In the genomic region with DNA sequence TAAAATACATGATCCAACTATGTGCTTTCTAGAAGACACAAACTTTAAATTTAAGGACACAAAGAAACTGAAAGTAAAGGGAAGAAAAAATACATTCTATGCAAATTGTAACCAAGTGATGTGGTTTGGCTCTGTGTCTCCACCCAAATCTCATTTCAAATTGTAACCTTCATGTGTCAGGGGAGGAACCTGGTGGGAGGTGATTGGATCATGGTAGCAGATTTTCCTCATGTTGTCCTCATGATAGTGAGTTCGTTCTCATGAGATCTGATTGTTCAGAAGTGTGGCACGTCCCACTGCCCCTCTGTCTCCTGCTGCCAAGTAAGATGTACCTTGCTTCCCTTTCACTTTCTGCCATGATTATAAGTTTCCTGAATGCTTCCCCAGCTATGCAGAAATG, we compare ENCODE assay signal across 24 cellular contexts. TPM values are rescaled to one million over a fixed set of nuclear protein-coding genes. Genes with fewer than 3 reads are reported as not detected.
DNase-seq lines count a peak whose midpoint lies in the region; ATAC-seq lines count a peak whose summit lies in the region.
"Had no signal": no experiment of that assay in that cellular context is flagged by ENCODE, and none has a peak within 500 bp of the region (broad histone marks: within the 10 kb centered on the region; RNA-seq: fewer than 3 reads in every experiment).

No MANE protein-coding gene starts in this region.

- peak overlapping the region; percentile 27 for H3K4me2 ChIP-seq in Karpas-422 (ENCODE audit: low read depth, low read length, poor library complexity, severe bottlenecking)

- peak overlapping the region; percentile 84 for H3K4me3 Mint-ChIP-seq in activated naive CD4-positive, alpha-beta T cell treated with anti-CD3 and anti-CD28 coated beads, Interleukin-2, amount 50 U/mL, for 24 hours
- H3K4me3 Mint-ChIP-seq in activated CD8-positive, alpha-beta T cell treated with anti-CD3 and anti-CD28 coated beads, Interleukin-2, amount 10 ng/mL, durations not matched to agents 7 days and 5 days, result peak overlapping the region; percentile 54
- peak overlapping the region; percentile 19 for H3K4me3 Mint-ChIP-seq in natural killer cell treated with Interleukin-12 subunit alpha and Interleukin-12 subunit beta and Interleukin-15 and Interleukin-18, amount 100 ng/mL, for 72 hours
- H3K4me3 Mint-ChIP-seq: type B pancreatic cell had no signal

- H2AFZ ChIP-seq in Karpas-422 (ENCODE audit: low read length), result peak overlapping the region; percentile 38; the same call in 1 of the 2 replicates

- H3K27me3 ChIP-seq in Karpas-422 (ENCODE audit: low read length), result no peaks in the 10 kb centered on the region
- H3K27me3 ChIP-seq: foreskin keratinocyte had no signal

- no peaks in the 10 kb centered on the region for H4K20me1 ChIP-seq in Karpas-422 (ENCODE audit: insufficient read depth, low read depth, low read length)

- H3K36me3 ChIP-seq in Karpas-422 (ENCODE audit: insufficient read depth, low read length), result no peaks in the 10 kb centered on the region

- H3K36me3 Mint-ChIP-seq in activated naive CD4-positive, alpha-beta T cell treated with anti-CD3 and anti-CD28 coated beads, Interleukin-2, amount 50 U/mL, for 24 hours, result peaks cover 1% of the 10 kb centered on the region
- no peaks in the 10 kb centered on the region for H3K36me3 Mint-ChIP-seq in activated CD8-positive, alpha-beta T cell treated with anti-CD3 and anti-CD28 coated beads, Interleukin-2, amount 10 ng/mL, durations not matched to agents 7 days and 5 days (ENCODE audit: low read depth)
- H3K36me3 Mint-ChIP-seq in natural killer cell treated with Interleukin-12 subunit alpha and Interleukin-12 subunit beta and Interleukin-15 and Interleukin-18, amount 100 ng/mL, for 72 hours, result no peaks in the 10 kb centered on the region
- H3K36me3 Mint-ChIP-seq: type B pancreatic cell had no signal

- DNase-seq in activated naive CD4-positive, alpha-beta T cell treated with anti-CD3 and anti-CD28 coated beads, Interleukin-2, amount 50 U/mL, for 16 hours, result no peak
- DNase-seq in Karpas-422, result no peak
- DNase-seq in activated CD8-positive, alpha-beta T cell treated with anti-CD3 and anti-CD28 coated beads, Interleukin-2, amount 10 ng/mL, durations not matched to agents 7 days and 5 days, result peak; percentile 25
- DNase-seq in natural killer cell treated with Interleukin-12 subunit alpha and Interleukin-12 subunit beta and Interleukin-15 and Interleukin-18, amount 100 ng/mL, for 72 hours (ENCODE audit: low spot score), result no peak
- DNase-seq in EL, result no peak
- DNase-seq: amniotic stem cell; Calu3; foreskin keratinocyte; GOT3; hippocampal formation; islet precursor cell; NCI-H1417; PC-3; stimulated activated naive CD4-positive, alpha-beta T cell treated with Interleukin-2 at 50 U/mL for 16 hours; T1000 had no signal

- no peaks in the 10 kb centered on the region; the same call in 1 of the 2 replicates for H3K9me3 ChIP-seq in Karpas-422 (ENCODE audit: low read length)

- no peaks in the 10 kb centered on the region for H3K9me2 ChIP-seq in Karpas-422 (replicated peaks; ENCODE audit: insufficient read depth, low read length)

- no peak overlapping the region; the same call in 1 of the 2 replicates for H3K4me3 ChIP-seq in Karpas-422 (ENCODE audit: low read length)
- H3K4me3 ChIP-seq: lung had no signal

- peak overlapping the region; percentile 82 for H3K27ac Mint-ChIP-seq in activated naive CD4-positive, alpha-beta T cell treated with anti-CD3 and anti-CD28 coated beads, Interleukin-2, amount 50 U/mL, for 24 hours
- H3K27ac Mint-ChIP-seq in activated CD8-positive, alpha-beta T cell treated with anti-CD3 and anti-CD28 coated beads, Interleukin-2, amount 10 ng/mL, durations not matched to agents 7 days and 5 days, result peak overlapping the region; percentile 50
- no peak overlapping the region for H3K27ac Mint-ChIP-seq in natural killer cell treated with Interleukin-12 subunit alpha and Interleukin-12 subunit beta and Interleukin-15 and Interleukin-18, amount 100 ng/mL, for 72 hours
- H3K27ac Mint-ChIP-seq: type B pancreatic cell had no signal

- H3K9ac ChIP-seq in Karpas-422 (ENCODE audit: low read length), result no peak overlapping the region

- POLR2A ChIA-PET in activated CD8-positive, alpha-beta T cell treated with anti-CD3 and anti-CD28 coated beads, Interleukin-2, amount 10 ng/mL, durations not matched to agents 7 days and 5 days (lab: Charles Lee), result no interaction called here

- no peak overlapping the region for H3K27ac ChIP-seq in Karpas-422 (ENCODE audit: low read length)
- H3K27ac ChIP-seq: epithelial cell of prostate, foreskin keratinocyte had no signal

- peaks cover 36% of the 10 kb centered on the region for H3K4me1 ChIP-seq in Karpas-422 (ENCODE audit: low read length)
- H3K4me1 ChIP-seq: foreskin keratinocyte had no signal

- no peaks in the 10 kb centered on the region for H3K27me3 Mint-ChIP-seq in activated naive CD4-positive, alpha-beta T cell treated with anti-CD3 and anti-CD28 coated beads, Interleukin-2, amount 50 U/mL, for 24 hours
- peaks cover 4% of the 10 kb centered on the region for H3K27me3 Mint-ChIP-seq in activated CD8-positive, alpha-beta T cell treated with anti-CD3 and anti-CD28 coated beads, Interleukin-2, amount 10 ng/mL, durations not matched to agents 7 days and 5 days (ENCODE audit: low read depth)
- peaks cover 3 to 40% of the 10 kb centered on the region in 2 donors for H3K27me3 Mint-ChIP-seq in natural killer cell treated with Interleukin-12 subunit alpha and Interleukin-12 subunit beta and Interleukin-15 and Interleukin-18, amount 100 ng/mL, for 72 hours
- H3K27me3 Mint-ChIP-seq: type B pancreatic cell had no signal

- H3K79me2 ChIP-seq in Karpas-422 (ENCODE audit: low read length), result no peaks in the 10 kb centered on the region

- H3K9me3 Mint-ChIP-seq in activated naive CD4-positive, alpha-beta T cell treated with anti-CD3 and anti-CD28 coated beads, Interleukin-2, amount 50 U/mL, for 24 hours, result peaks cover 5% of the 10 kb centered on the region
- H3K9me3 Mint-ChIP-seq in activated CD8-positive, alpha-beta T cell treated with anti-CD3 and anti-CD28 coated beads, Interleukin-2, amount 10 ng/mL, durations not matched to agents 7 days and 5 days (ENCODE audit: insufficient read depth), result no peaks in the 10 kb centered on the region
- H3K9me3 Mint-ChIP-seq in natural killer cell treated with Interleukin-12 subunit alpha and Interleukin-12 subunit beta and Interleukin-15 and Interleukin-18, amount 100 ng/mL, for 72 hours, result no peaks in the 10 kb centered on the region
- H3K9me3 Mint-ChIP-seq: type B pancreatic cell had no signal

- ATAC-seq in activated CD8-positive, alpha-beta T cell treated with anti-CD3 and anti-CD28 coated beads, Interleukin-2, amount 10 ng/mL, durations not matched to agents 7 days and 5 days, result peak; percentile 58
- ATAC-seq in natural killer cell treated with Interleukin-12 subunit alpha and Interleukin-12 subunit beta and Interleukin-15 and Interleukin-18, amount 100 ng/mL, for 72 hours, result no peak
- ATAC-seq in HG03460 (IDR thresholded peaks at IDR 0.05; ENCODE audit: unreplicated experiment) (no peak), GM18498 (IDR thresholded peaks at IDR 0.05; ENCODE audit: unreplicated experiment) (no peak)
- ATAC-seq: foreskin keratinocyte, PC-3 had no signal

- CTCF ChIA-PET in activated CD8-positive, alpha-beta T cell treated with anti-CD3 and anti-CD28 coated beads, Interleukin-2, amount 10 ng/mL, durations not matched to agents 7 days and 5 days (lab: Charles Lee), result no interaction called here

- peaks cover 23% of the 10 kb centered on the region for H3K4me1 Mint-ChIP-seq in activated naive CD4-positive, alpha-beta T cell treated with anti-CD3 and anti-CD28 coated beads, Interleukin-2, amount 50 U/mL, for 24 hours
- peaks cover 15% of the 10 kb centered on the region for H3K4me1 Mint-ChIP-seq in activated CD8-positive, alpha-beta T cell treated with anti-CD3 and anti-CD28 coated beads, Interleukin-2, amount 10 ng/mL, durations not matched to agents 7 days and 5 days (ENCODE audit: low read depth)
- H3K4me1 Mint-ChIP-seq in natural killer cell treated with Interleukin-12 subunit alpha and Interleukin-12 subunit beta and Interleukin-15 and Interleukin-18, amount 100 ng/mL, for 72 hours (ENCODE audit: low read depth in 2 of 2), result peaks cover 10% of the 10 kb centered on the region in 2 donors

RNA-seq across cellular contexts. Expression of gene OR1A1, which starts 15.0 kb away (rescaled TPM):
- total RNA-seq in Karpas-422 (2014; rRNA removed; shearing (Covaris generic); ENCODE audit: low replicate concordance), result not detected in 2 replicates
- not detected for total RNA-seq in activated CD8-positive, alpha-beta T cell treated with anti-CD3 and anti-CD28 coated beads, Interleukin-2, amount 10 ng/mL, durations not matched to agents 7 days and 5 days
- total RNA-seq in natural killer cell treated with Interleukin-12 subunit alpha and Interleukin-12 subunit beta and Interleukin-15 and Interleukin-18, amount 100 ng/mL, for 72 hours, result not detected
- total RNA-seq: Calu3, dermis microvascular lymphatic vessel endothelial cell, foreskin keratinocyte, HT1080, LHCN-M2, lung, PC-3 had no signal

RNA-seq across cellular contexts. Expression of gene OR1A2, which starts 25.2 kb away (rescaled TPM):
- total RNA-seq in Karpas-422 (2014; rRNA removed; shearing (Covaris generic); ENCODE audit: low replicate concordance), result not detected in 2 replicates
- total RNA-seq in activated CD8-positive, alpha-beta T cell treated with anti-CD3 and anti-CD28 coated beads, Interleukin-2, amount 10 ng/mL, durations not matched to agents 7 days and 5 days, result not detected
- not detected for total RNA-seq in natural killer cell treated with Interleukin-12 subunit alpha and Interleukin-12 subunit beta and Interleukin-15 and Interleukin-18, amount 100 ng/mL, for 72 hours
- total RNA-seq: Calu3, dermis microvascular lymphatic vessel endothelial cell, foreskin keratinocyte, HT1080, LHCN-M2, lung, PC-3 had no signal

Comparison
In these comparisons a context has a peak if more than half of its experiments do, and no peak if none do; other contexts are left out.
1. H3K27ac Mint-ChIP-seq: peak in activated naive CD4-positive, alpha-beta T cell treated with anti-CD3 and anti-CD28 coated beads, Interleukin-2, amount 50 U/mL, for 24 hours (single experiment) and activated CD8-positive, alpha-beta T cell treated with anti-CD3 and anti-CD28 coated beads, Interleukin-2, amount 10 ng/mL, durations not matched to agents 7 days and 5 days (single experiment); none in natural killer cell treated with Interleukin-12 subunit alpha and Interleukin-12 subunit beta and Interleukin-15 and Interleukin-18, amount 100 ng/mL, for 72 hours (0 of 2).
2. H3K4me3 Mint-ChIP-seq: peak in every context shown above with its lines; median percentile 84 in activated naive CD4-positive, alpha-beta T cell treated with anti-CD3 and anti-CD28 coated beads, Interleukin-2, amount 50 U/mL, for 24 hours; 54 in activated CD8-positive, alpha-beta T cell treated with anti-CD3 and anti-CD28 coated beads, Interleukin-2, amount 10 ng/mL, durations not matched to agents 7 days and 5 days; 19 in natural killer cell treated with Interleukin-12 subunit alpha and Interleukin-12 subunit beta and Interleukin-15 and Interleukin-18, amount 100 ng/mL, for 72 hours.